Comparison of ENCODE assay signal across 8 cellular contexts in genomic region chr5:170434953-170435605, GRCh38. TPM values are rescaled to one million over a fixed set of nuclear protein-coding genes. Genes with fewer than 3 reads are reported as not detected.
DNase-seq lines count a peak whose midpoint lies in the region; ATAC-seq and TF ChIP-seq lines count a peak whose summit lies in the region.

No MANE protein-coding gene starts in this region.

- H3K27me3 ChIP-seq in PC-3 (ENCODE audit: low read length), result peaks cover 5% of the 10 kb centered on the region
- H3K27me3 ChIP-seq in tibial artery, result peaks cover 0 to 31% of the 10 kb centered on the region in 2 donors

- H2AFZ ChIP-seq in PC-3 (ENCODE audit: low read length), result no peak overlapping the region

- ATAC-seq in HG03095 (IDR thresholded peaks at IDR 0.05; ENCODE audit: unreplicated experiment) (peak; percentile 65), PC-3 (peak; percentile 81)
- peak; percentile 62 for ATAC-seq in activated T-helper 17 cell treated with anti-CD3 and anti-CD28 coated beads, Interleukin-2, amount 50 U/mL, for 72 hours (replicated peaks)

- no peak overlapping the region for H3K27ac ChIP-seq in 22Rv1
- H3K27ac ChIP-seq in PC-3 (ENCODE audit: low read length), result no peak overlapping the region
- no peak overlapping the region for H3K27ac ChIP-seq in tibial artery

- H3K4me3 ChIP-seq in GM12875 (ENCODE audit: low read depth, low read length), result no peak overlapping the region
- no peak overlapping the region for H3K4me3 ChIP-seq in PC-3 (ENCODE audit: low read length)
- H3K4me3 ChIP-seq in tibial artery, result no peak overlapping the region

- no peak overlapping the region for H3K27ac Mint-ChIP-seq in activated T-helper 17 cell treated with anti-CD3 and anti-CD28 coated beads, Interleukin-2, amount 50 U/mL, for 72 hours

- no peaks in the 10 kb centered on the region for H3K79me2 ChIP-seq in PC-3 (ENCODE audit: low read length)

- POLR2A ChIA-PET in PC-3 (lab: Charles Lee; ENCODE audit: unreplicated experiment), result no interaction called here

- H4K20me1 ChIP-seq in PC-3 (ENCODE audit: low read length), result no peaks in the 10 kb centered on the region

- H3K4me3 Mint-ChIP-seq in activated T-helper 17 cell treated with anti-CD3 and anti-CD28 coated beads, Interleukin-2, amount 50 U/mL, for 72 hours, result no peak overlapping the region

- DNase-seq in PC-3 (peak; percentile 55), foreskin melanocyte (peak; percentile 20), nucleus accumbens (lab: John Stamatoyannopoulos, UW) (peak in 50 of 56 donors; percentile 8 to 83 (median 44)), tibial artery (peak; percentile 43 to 75)

- H3K36me3 Mint-ChIP-seq in activated T-helper 17 cell treated with anti-CD3 and anti-CD28 coated beads, Interleukin-2, amount 50 U/mL, for 72 hours (ENCODE audit: low read depth), result no peaks in the 10 kb centered on the region

- no peaks in the 10 kb centered on the region for H3K9me3 ChIP-seq in PC-3 (ENCODE audit: low read length)
- H3K9me3 ChIP-seq in tibial artery, result peaks cover 0 to 9% (median 7%) of the 10 kb centered on the region in 3 donors

- H3K4me1 ChIP-seq in PC-3 (ENCODE audit: insufficient read depth, low read length), result no peaks in the 10 kb centered on the region
- H3K4me1 ChIP-seq in tibial artery, result peaks cover 0 to 7% (median 0%) of the 10 kb centered on the region in 4 donors

- TF ChIP-seq CTCF in 22Rv1 (IDR thresholded peaks at IDR 0.05) (peak; percentile 91), GM12875 (IDR thresholded peaks at IDR 0.05; ENCODE audit: borderline replicate concordance, insufficient read depth, low read depth, low read length) (peak; percentile 99), PC-3 (conservative IDR thresholded peaks at IDR 0.05; ENCODE audit: low read depth, low read length) (peak; percentile 79), tibial artery (IDR thresholded peaks at IDR 0.05) (peak; percentile 89 to 97)

- no peaks in the 10 kb centered on the region for H3F3A ChIP-seq in PC-3 (ENCODE audit: low read length, unreplicated experiment)

- peaks cover 14% of the 10 kb centered on the region for H3K27me3 Mint-ChIP-seq in activated T-helper 17 cell treated with anti-CD3 and anti-CD28 coated beads, Interleukin-2, amount 50 U/mL, for 72 hours

- no peaks in the 10 kb centered on the region for H3K9me3 Mint-ChIP-seq in activated T-helper 17 cell treated with anti-CD3 and anti-CD28 coated beads, Interleukin-2, amount 50 U/mL, for 72 hours

- H3K4me1 Mint-ChIP-seq in activated T-helper 17 cell treated with anti-CD3 and anti-CD28 coated beads, Interleukin-2, amount 50 U/mL, for 72 hours, result no peaks in the 10 kb centered on the region

- no peak overlapping the region for H3K9ac ChIP-seq in PC-3 (ENCODE audit: low read length)

- intact Hi-C loops in PC-3 (cut with micrococcal nuclease) (loop anchor here (1.0 kb wide), 1 partner anchor 188 kb away; no protein-coding TSS in a partner anchor), tibial artery (cut with DNase I; ENCODE audit: low total_unique reads) (loop anchor here (5.0 kb wide), 1 partner anchor 192 kb away; no protein-coding TSS in a partner anchor)

- CTCF ChIA-PET in PC-3 (lab: Charles Lee), result no interaction called here

- no peaks in the 10 kb centered on the region for H3K9me2 ChIP-seq in PC-3 (replicated peaks; ENCODE audit: low read length)

- H3K36me3 ChIP-seq in PC-3 (ENCODE audit: low read depth, low read length) (no peaks in the 10 kb centered on the region), tibial artery (no peaks in the 10 kb centered on the region)

- H3K4me2 ChIP-seq in PC-3 (ENCODE audit: low read length), result no peak overlapping the region

- no TSS peak for BruUV-seq in PC-3 (replicated peaks; lab: Mats Ljungman, UMichigan)

RNA-seq across cellular contexts. Expression of gene KCNMB1, which starts 45.9 kb away (rescaled TPM):
- total RNA-seq in PC-3 (2014; rRNA removed), result not detected in 2 replicates
- not detected for total RNA-seq in activated T-helper 17 cell treated with anti-CD3 and anti-CD28 coated beads, Interleukin-2, amount 50 U/mL, for 72 hours
